ENCODE assay signal across 1 cellular context in genomic region chr2:169799555-169799954, GRCh38.
TF ChIP-seq lines count a peak whose summit lies in the region.

No MANE protein-coding gene starts in this region.

TF ChIP-seq in H1, 55 proteins besides CTCF, POLR2A, EP300 and RAD21:
- TF ChIP-seq FOSL1 (IDR thresholded peaks at IDR 0.05; ENCODE audit: insufficient read depth, low read depth, low read length) (no peak), YY1 (IDR thresholded peaks at IDR 0.05; ENCODE audit: low read depth, low read length) (no peak), ATF3 (IDR thresholded peaks at IDR 0.05; ENCODE audit: insufficient read depth, low read depth, low read length) (no peak), RNF2 (IDR thresholded peaks at IDR 0.05; ENCODE audit: borderline replicate concordance, low read depth, low read length, missing control alignments, poor library complexity, severe bottlenecking) (no peak), CHD2 (IDR thresholded peaks at IDR 0.05; ENCODE audit: low read length) (no peak), HDAC6 (IDR thresholded peaks at IDR 0.05; ENCODE audit: low read depth, low read length) (no peak), GABPA (IDR thresholded peaks at IDR 0.05; ENCODE audit: borderline replicate concordance, insufficient read depth, low read length) (no peak), MAFK (IDR thresholded peaks at IDR 0.05; ENCODE audit: low read depth, low read length) (no peak), RXRA (IDR thresholded peaks at IDR 0.05; ENCODE audit: insufficient read depth, low read depth, low read length) (no peak), SAP30 (IDR thresholded peaks at IDR 0.05; ENCODE audit: insufficient read depth, insufficient replicate concordance, low read length) (no peak), POLR2AphosphoS5 (IDR thresholded peaks at IDR 0.05; ENCODE audit: low read depth, low read length) (no peak), EGR1 (IDR thresholded peaks at IDR 0.05; ENCODE audit: borderline replicate concordance, low read depth, low read length) (no peak), CHD7 (IDR thresholded peaks at IDR 0.05; ENCODE audit: insufficient replicate concordance, low read length) (no peak), PHF8 (conservative IDR thresholded peaks at IDR 0.05; ENCODE audit: low read depth, low read length) (no peak), CBX5 (IDR thresholded peaks at IDR 0.05; ENCODE audit: low read depth, low read length) (no peak), TCF12 (IDR thresholded peaks at IDR 0.05; ENCODE audit: low read depth, low read length) (no peak), KDM1A (IDR thresholded peaks at IDR 0.05; ENCODE audit: borderline replicate concordance, low read length) (no peak), TBP (IDR thresholded peaks at IDR 0.05; ENCODE audit: low read depth, low read length) (no peak), CREB1 (IDR thresholded peaks at IDR 0.05) (no peak), BRCA1 (IDR thresholded peaks at IDR 0.05; ENCODE audit: low read depth, low read length) (no peak)
